Comparison of ENCODE assay signal across 14 cellular contexts in the genomic region with DNA sequence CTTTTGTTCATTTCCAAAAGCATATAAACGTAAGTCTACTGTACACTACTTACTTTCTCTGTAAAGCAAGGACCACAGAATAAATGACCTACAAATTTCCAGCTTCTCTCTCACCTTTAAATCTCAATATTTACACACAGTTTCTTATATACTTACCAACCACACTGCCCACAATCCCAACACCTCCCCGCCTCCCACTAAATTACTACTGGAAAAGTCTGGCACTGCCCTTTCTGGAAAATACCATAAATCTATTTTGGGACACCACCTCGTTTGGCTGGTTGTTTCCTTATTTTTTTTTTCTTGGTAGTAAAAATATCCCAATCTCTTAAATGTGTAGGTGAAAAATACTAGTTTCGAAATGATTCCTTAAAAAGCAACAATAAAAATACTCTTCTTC. TPM values are rescaled to one million over a fixed set of nuclear protein-coding genes. Genes with fewer than 3 reads are reported as not detected.
"Had no signal": no experiment of that assay in that cellular context is flagged by ENCODE, and none has a peak within 500 bp of the region (broad histone marks: within the 10 kb centered on the region; RNA-seq: fewer than 3 reads in every experiment).

No MANE protein-coding gene starts in this region.

- H3K27me3 ChIP-seq: gastrocnemius medialis, upper lobe of right lung had no signal

- H3K4me1 Mint-ChIP-seq: activated B cell treated with CpG ODN at 0.5 μM for 24 hours had no signal

- H3K4me1 ChIP-seq: upper lobe of right lung had no signal

- DNase-seq: activated B cell treated with CpG ODN at 0.5 μM for 24 hours; activated naive CD4-positive, alpha-beta T cell treated with anti-CD3 and anti-CD28 coated beads, Interleukin-2, amount 50 U/mL, for 16 hours; activated T-cell treated with anti-CD3 and anti-CD28 coated beads, Interleukin-2, amount 50 U/mL, for 1 hour; amniotic stem cell; cerebellar nuclear complex; gastrocnemius medialis; hippocampal formation; kidney glomerular epithelial cell; retina; small intestine; T-helper 1 cell; upper lobe of right lung had no signal

- H3K4me3 ChIP-seq: gastrocnemius medialis, SK-N-MC, upper lobe of right lung had no signal

- H3K36me3 ChIP-seq: gastrocnemius medialis had no signal

- H3K4me3 Mint-ChIP-seq: activated B cell treated with CpG ODN at 0.5 μM for 24 hours, neural crest cell had no signal

- H3K9me3 Mint-ChIP-seq: neural crest cell had no signal

- H3K27ac ChIP-seq: gastrocnemius medialis, SK-N-MC, upper lobe of right lung had no signal

- H3K27ac Mint-ChIP-seq: activated B cell treated with CpG ODN at 0.5 μM for 24 hours had no signal

- H3K9me3 ChIP-seq: gastrocnemius medialis, upper lobe of right lung had no signal

- ATAC-seq: gastrocnemius medialis, upper lobe of right lung had no signal

- H3K27me3 Mint-ChIP-seq: activated B cell treated with CpG ODN at 0.5 μM for 24 hours had no signal

RNA-seq across cellular contexts. Expression of a gene that starts 19.6 kb away (rescaled TPM):
- total RNA-seq: activated B cell treated with CpG ODN at 0.5 μM for 24 hours had no signal
